ENCODE assay signal across 25 cellular contexts in the genomic region with DNA sequence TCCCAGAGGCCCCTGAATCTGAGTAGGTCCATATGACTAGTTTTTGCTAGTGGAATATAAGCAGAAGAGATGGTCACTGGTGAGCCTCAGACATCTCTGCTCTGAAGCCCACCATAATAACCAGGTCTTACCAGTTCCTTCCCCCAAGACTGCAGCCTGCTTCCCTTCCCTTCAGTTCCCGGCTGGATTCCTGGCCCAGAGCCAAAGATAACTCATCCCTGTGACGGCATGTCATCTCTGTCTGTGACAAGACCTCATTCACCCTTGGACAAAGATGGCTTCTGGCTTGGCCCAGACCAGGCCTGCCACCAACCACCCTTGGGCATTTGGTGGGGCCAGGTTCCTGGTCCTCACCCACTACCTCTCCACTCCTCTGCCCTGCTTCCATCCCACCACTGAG.
A peak's percentile ranks its signal among the peaks of the same experiment; 100 is the strongest.
DNase-seq lines count a peak whose midpoint lies in the region; ATAC-seq and TF ChIP-seq lines count a peak whose summit lies in the region.
"Had no signal": no experiment of that assay in that cellular context is flagged by ENCODE, and none has a peak within 500 bp of the region (broad histone marks: within the 10 kb centered on the region; RNA-seq: fewer than 3 reads in every experiment).

No MANE protein-coding gene starts in this region.

- H3K9me2 ChIP-seq in Loucy (replicated peaks; ENCODE audit: low read depth, low read length): no peaks in the 10 kb centered on the region

- H3K27ac Mint-ChIP-seq in activated CD4-positive, alpha-beta T cell treated with anti-CD3 and anti-CD28 coated beads, Interleukin-2, amount 10 ng/mL, durations not matched to agents 7 days and 5 days: peak overlapping the region; percentile 89
- H3K27ac Mint-ChIP-seq: activated naive CD8-positive, alpha-beta T cell treated with anti-CD3 and anti-CD28 coated beads, Interleukin-2, amount 50 U/mL, for 24 hours; activated T-helper 2 cell treated with anti-CD3 and anti-CD28 coated beads, Interferon-gamma antibody, Interleukin-2, Interleukin-4, amounts not matched to agents 10 μg/mL and 5 μg/mL and 100 μg/mL, durations not matched to agents 14 hours and 24 hours and 36 hours; GM23338 had no signal

- H3K79me2 ChIP-seq in Loucy (ENCODE audit: insufficient read depth, low read length): no peaks in the 10 kb centered on the region

- H3K4me2 ChIP-seq in Loucy (ENCODE audit: low read depth, low read length, poor library complexity, severe bottlenecking): peak overlapping the region; percentile 64
- H3K4me2 ChIP-seq: GM23338 had no signal

- POLR2A ChIA-PET in activated CD4-positive, alpha-beta T cell treated with anti-CD3 and anti-CD28 coated beads, Interleukin-2, amount 10 ng/mL, durations not matched to agents 7 days and 5 days (lab: Charles Lee): no interaction called here

- H3K9ac ChIP-seq in Loucy (ENCODE audit: low read depth, low read length, poor library complexity, severe bottlenecking): peak overlapping the region; percentile 74

- H3K27me3 ChIP-seq in Loucy (ENCODE audit: insufficient read depth, low read length, poor library complexity, severe bottlenecking): no peaks in the 10 kb centered on the region

- in situ Hi-C loops in Caki2 (cut with HindIII; ENCODE audit: low pct_unique_long_range_greater_than_20kb, low sequenced_read_pairs): no loop called here

- H3F3A ChIP-seq in Loucy (ENCODE audit: low read depth): peaks cover 12% of the 10 kb centered on the region; the same call in 1 of the 2 replicates

- no peak overlapping the region for H2AFZ ChIP-seq in Loucy (ENCODE audit: low read length)
- H2AFZ ChIP-seq: GM23338 had no signal

- TF ChIP-seq CTCF in Loucy (conservative IDR thresholded peaks at IDR 0.05; ENCODE audit: low read length): no peak

- H3K36me3 ChIP-seq in Loucy (ENCODE audit: insufficient read depth, low read length): no peaks in the 10 kb centered on the region
- H3K36me3 ChIP-seq: suprapubic skin had no signal

- peaks cover 12% of the 10 kb centered on the region for H3K9me3 Mint-ChIP-seq in activated CD4-positive, alpha-beta T cell treated with anti-CD3 and anti-CD28 coated beads, Interleukin-2, amount 10 ng/mL, durations not matched to agents 7 days and 5 days

- peaks cover 3% of the 10 kb centered on the region for H3K27me3 Mint-ChIP-seq in activated CD4-positive, alpha-beta T cell treated with anti-CD3 and anti-CD28 coated beads, Interleukin-2, amount 10 ng/mL, durations not matched to agents 7 days and 5 days
- H3K27me3 Mint-ChIP-seq: activated naive CD8-positive, alpha-beta T cell treated with anti-CD3 and anti-CD28 coated beads, Interleukin-2, amount 50 U/mL, for 24 hours had no signal

- DNase-seq in activated CD4-positive, alpha-beta T cell treated with anti-CD3 and anti-CD28 coated beads, Interleukin-2, amount 10 ng/mL, durations not matched to agents 7 days and 5 days: no peak
- DNase-seq in activated CD4-positive, alpha-beta T cell treated with anti-CD3 and anti-CD28 coated beads for 1 hour: no peak
- DNase-seq in Caki2 (ENCODE audit: low read depth) (peak; percentile 14), kidney tubule cell (ENCODE audit: low spot score) (peak; percentile 17), amniotic stem cell (lab: John Stamatoyannopoulos, UW) (no peak), GM03348 (ENCODE audit: low spot score) (no peak)
- DNase-seq: ACHN; activated CD4-positive, alpha-beta T cell treated with anti-CD3 and anti-CD28 coated beads for 48 hours; activated naive CD8-positive, alpha-beta T cell treated with anti-CD3 and anti-CD28 coated beads, Interleukin-2, amount 50 U/mL, for 24 hours; COR-L47; dorsolateral prefrontal cortex; hypothalamus; left ventricle myocardium superior; naive B cell; NCI-H1092 treated with DMSO at 0.1 percent for 48 hours; NCI-H1930; NCI-H774; nucleus accumbens; stimulated activated naive CD4-positive, alpha-beta T cell had no signal

- H3K4me1 Mint-ChIP-seq in activated CD4-positive, alpha-beta T cell treated with anti-CD3 and anti-CD28 coated beads, Interleukin-2, amount 10 ng/mL, durations not matched to agents 7 days and 5 days: peaks cover 31% of the 10 kb centered on the region
- H3K4me1 Mint-ChIP-seq: GM23338 had no signal

- CTCF ChIA-PET in activated CD4-positive, alpha-beta T cell treated with anti-CD3 and anti-CD28 coated beads, Interleukin-2, amount 10 ng/mL, durations not matched to agents 7 days and 5 days (lab: Charles Lee): no interaction called here

- ATAC-seq in HG03108 (IDR thresholded peaks at IDR 0.05; ENCODE audit: unreplicated experiment): no peak
- ATAC-seq: activated naive CD8-positive, alpha-beta T cell treated with anti-CD3 and anti-CD28 coated beads, Interleukin-2, amount 50 U/mL, for 24 hours; GM23338; HepG2; left ventricle myocardium superior had no signal

- H3K36me3 Mint-ChIP-seq in activated CD4-positive, alpha-beta T cell treated with anti-CD3 and anti-CD28 coated beads, Interleukin-2, amount 10 ng/mL, durations not matched to agents 7 days and 5 days (ENCODE audit: low read depth): peaks cover 12% of the 10 kb centered on the region

- no peak overlapping the region for H3K4me3 ChIP-seq in Loucy (ENCODE audit: low read length, poor library complexity, severe bottlenecking)
- H3K4me3 ChIP-seq: dorsolateral prefrontal cortex, GM23338, suprapubic skin had no signal

- no peaks in the 10 kb centered on the region for H4K20me1 ChIP-seq in Loucy (ENCODE audit: insufficient read depth, low read length, poor library complexity, severe bottlenecking)

- no peaks in the 10 kb centered on the region for H3K9me3 ChIP-seq in Loucy (ENCODE audit: insufficient read depth, low read depth, low read length)
- H3K9me3 ChIP-seq: suprapubic skin had no signal

- H3K4me1 ChIP-seq in Loucy (ENCODE audit: insufficient read depth, low read length, poor library complexity, severe bottlenecking): peaks cover 71% of the 10 kb centered on the region
- H3K4me1 ChIP-seq: suprapubic skin had no signal

- H3K4me3 Mint-ChIP-seq in activated CD4-positive, alpha-beta T cell treated with anti-CD3 and anti-CD28 coated beads, Interleukin-2, amount 10 ng/mL, durations not matched to agents 7 days and 5 days: no peak overlapping the region
- H3K4me3 Mint-ChIP-seq: activated naive CD8-positive, alpha-beta T cell treated with anti-CD3 and anti-CD28 coated beads, Interleukin-2, amount 50 U/mL, for 24 hours; GM23338; naive B cell had no signal

Comparison
In these comparisons a context has a peak if more than half of its experiments do, and no peak if none do; other contexts are left out.
1. DNase-seq: peak in Caki2 (single experiment) and kidney tubule cell (single experiment); none in activated CD4-positive, alpha-beta T cell treated with anti-CD3 and anti-CD28 coated beads, Interleukin-2, amount 10 ng/mL, durations not matched to agents 7 days and 5 days (single experiment), activated CD4-positive, alpha-beta T cell treated with anti-CD3 and anti-CD28 coated beads for 1 hour (single experiment), amniotic stem cell (single experiment) and GM03348 (single experiment).